ENCODE assay signal across 11 cellular contexts in the genomic region with DNA sequence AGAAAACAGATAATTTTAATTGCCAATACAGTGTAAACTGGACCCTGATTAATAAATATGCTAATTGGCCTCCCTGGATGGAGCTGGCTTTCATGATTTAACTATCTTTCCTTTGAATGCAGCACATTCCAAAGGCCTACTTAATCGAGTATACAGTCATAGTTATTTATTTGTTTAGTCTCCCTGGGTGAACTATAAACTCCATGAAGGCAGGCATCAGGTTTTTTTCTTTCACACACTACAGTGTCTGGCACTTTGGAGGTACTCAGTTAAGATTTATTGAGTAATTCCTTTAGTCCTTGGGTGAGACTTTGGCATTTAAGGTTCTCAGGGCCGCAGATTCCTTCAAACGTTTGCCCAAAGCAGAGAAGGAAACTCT. TPM values are rescaled to one million over a fixed set of nuclear protein-coding genes. Genes with fewer than 3 reads are reported as not detected.
DNase-seq lines count a peak whose midpoint lies in the region; ATAC-seq and TF ChIP-seq lines count a peak whose summit lies in the region.
"Had no signal": no experiment of that assay in that cellular context is flagged by ENCODE, and none has a peak within 500 bp of the region (broad histone marks: within the 10 kb centered on the region; RNA-seq: fewer than 3 reads in every experiment).

No MANE protein-coding gene starts in this region.

- no peak for TF ChIP-seq POLR2A in HCT116 (IDR thresholded peaks at IDR 0.05; ENCODE audit: borderline replicate concordance, extremely low read depth, insufficient read depth, insufficient read length)
- TF ChIP-seq POLR2A in right lobe of liver (IDR thresholded peaks at IDR 0.05): no peak

- no peak for TF ChIP-seq RAD21 in HCT116 (IDR thresholded peaks at IDR 0.05; ENCODE audit: low read depth)

- H3K9ac ChIP-seq in HCT116 (ENCODE audit: low read length): peak overlapping the region; percentile 13; the same call in 1 of the 2 replicates
- H3K9ac ChIP-seq in smooth muscle cell (ENCODE audit: low read depth): no peak overlapping the region

- ATAC-seq in HCT116: no peak
- no peak for ATAC-seq in right lobe of liver
- ATAC-seq in GM18909 (IDR thresholded peaks at IDR 0.05; ENCODE audit: poor library complexity, unreplicated experiment): no peak
- ATAC-seq in HG03457 (IDR thresholded peaks at IDR 0.05; ENCODE audit: unreplicated experiment): no peak

- RAD21 ChIA-PET in HCT116 (lab: Charles Lee; ENCODE audit: low non-redundant PET in 1 of 2, low total read pairs in 2 of 2, uncharacterized antibody in 2 of 2, unreplicated experiment in 2 of 2): interaction anchor here in 1 of 2 experiments (1.0 kb wide), 1 partner anchor 43 kb away, joined by 4 read pairs; no protein-coding TSS in a partner anchor

- H3K4me3 ChIP-seq in HCT116 (replicated peaks in 1 of 2; ENCODE audit: low read depth in 1 of 2, low read length in 2 of 2): peak overlapping the region in 1 of 2 experiments; percentile 21; a peak in 2 of 4 replicates
- no peak overlapping the region for H3K4me3 ChIP-seq in brain microvascular endothelial cell (ENCODE audit: low read depth, low read length)
- no peak overlapping the region for H3K4me3 ChIP-seq in right lobe of liver
- H3K4me3 ChIP-seq in smooth muscle cell: peak overlapping the region; percentile 2

- intact Hi-C loops in HCT116 (cut with micrococcal nuclease): no loop called here
- intact Hi-C loops in right lobe of liver (cut with DNase I): no loop called here

- TF ChIP-seq CTCF in HCT116 (IDR thresholded peaks at IDR 0.05 in 2 of 3, conservative IDR thresholded peaks at IDR 0.05 in 1 of 3; ENCODE audit: borderline replicate concordance in 1 of 3, insufficient read depth in 1 of 3, low read depth in 2 of 3, low read length in 2 of 3) (no peak), brain microvascular endothelial cell (IDR thresholded peaks at IDR 0.05; ENCODE audit: low read depth, low read length, missing control alignments) (no peak), right lobe of liver (IDR thresholded peaks at IDR 0.05) (no peak), smooth muscle cell (IDR thresholded peaks at IDR 0.05; ENCODE audit: borderline replicate concordance, insufficient read depth, poor library complexity, severe bottlenecking) (no peak)

- POLR2A ChIA-PET in HCT116 (lab: Charles Lee): no interaction called here

- H3K27ac ChIP-seq in HCT116 (ENCODE audit: low read depth, low read length) (peak overlapping the region; percentile 75), brain microvascular endothelial cell (peak overlapping the region; percentile 83), right lobe of liver (peak overlapping the region; percentile 12 to 77 (median 70)), smooth muscle cell (ENCODE audit: low read depth) (peak overlapping the region; percentile 81)

- H3K4me1 ChIP-seq in HCT116 (ENCODE audit: control insufficient read depth in 1 of 2, insufficient read depth in 2 of 2, low read length in 2 of 2) (peaks cover 29 to 42% of the 10 kb centered on the region in 2 experiments), right lobe of liver (peaks cover 0 to 21% (median 12%) of the 10 kb centered on the region in 4 donors), smooth muscle cell (ENCODE audit: low read depth) (peaks cover 5% of the 10 kb centered on the region)

- H3F3A ChIP-seq in smooth muscle cell (ENCODE audit: low read depth): peaks cover 22% of the 10 kb centered on the region

- H3K4me2 ChIP-seq in HCT116 (ENCODE audit: low read length) (peak overlapping the region; percentile 66), smooth muscle cell (peak overlapping the region; percentile 54)

- H3K9me2 ChIP-seq in HCT116 (ENCODE audit: insufficient read depth): no peaks in the 10 kb centered on the region

- no peaks in the 10 kb centered on the region for H3K9me3 ChIP-seq in HCT116 (ENCODE audit: control insufficient read depth in 1 of 2, insufficient read depth in 1 of 2, low read depth in 1 of 2, low read length in 2 of 2)
- no peaks in the 10 kb centered on the region for H3K9me3 ChIP-seq in right lobe of liver
- H3K9me3 ChIP-seq in smooth muscle cell (replicated peaks; ENCODE audit: low read depth): no peaks in the 10 kb centered on the region

- H3K27me3 ChIP-seq in HCT116 (ENCODE audit: insufficient read depth, low read length): no peaks in the 10 kb centered on the region
- no peaks in the 10 kb centered on the region for H3K27me3 ChIP-seq in brain microvascular endothelial cell (replicated peaks)
- H3K27me3 ChIP-seq in right lobe of liver: no peaks in the 10 kb centered on the region
- H3K27me3 ChIP-seq in smooth muscle cell (ENCODE audit: low read depth): no peaks in the 10 kb centered on the region

- BruUV-seq in HCT116 (replicated peaks; lab: Mats Ljungman, UMichigan): no TSS peak

- H2AFZ ChIP-seq in HCT116 (ENCODE audit: low read depth, low read length, poor library complexity, severe bottlenecking) (no peak overlapping the region), smooth muscle cell (ENCODE audit: low read depth) (no peak overlapping the region)

- CTCF ChIA-PET in HCT116 (lab: Charles Lee): interaction anchor here (0.8 to 1.8 kb wide), 4 partner anchors 43 to 750 kb away, joined by 3 to 7 read pairs (median 3); partner anchors contain the start of gene TESK1

- in situ Hi-C loops in brain microvascular endothelial cell (cut with HindIII; ENCODE audit: low pct_ligation_motif_present, low sequenced_read_pairs): no loop called here

- WGBS in right lobe of liver (ENCODE audit: insufficient coverage, low coverage, low lambda C conversion rate, missing lambda C conversion rate): 46% methylated on average over 3 of the region's 3 CpGs
- WGBS in smooth muscle cell (ENCODE audit: low lambda C conversion rate): 51% methylated on average over 3 of the region's 3 CpGs

- H3K79me2 ChIP-seq in HCT116 (ENCODE audit: insufficient read depth, low read length): peaks cover 9% of the 10 kb centered on the region; the same call in 1 of the 2 replicates
- peaks cover 79% of the 10 kb centered on the region for H3K79me2 ChIP-seq in smooth muscle cell (ENCODE audit: low read depth)

- no peaks in the 10 kb centered on the region for H4K20me1 ChIP-seq in HCT116 (ENCODE audit: insufficient read depth)
- peaks cover 13% of the 10 kb centered on the region for H4K20me1 ChIP-seq in smooth muscle cell (ENCODE audit: low read depth)

- DNase-seq in HCT116 (ENCODE audit: low read depth, low spot score): no peak
- DNase-seq in brain microvascular endothelial cell: no peak
- DNase-seq in right lobe of liver: no peak
- DNase-seq in smooth muscle cell (lab: John Stamatoyannopoulos, UW; ENCODE audit: unreplicated experiment): no peak
- DNase-seq in Ammon's horn (ENCODE audit: low spot score): no peak
- DNase-seq in GDM1 (lab: John Stamatoyannopoulos, UW): no peak
- DNase-seq: AML-193, Karpas-422, RPMI8226 had no signal

- H3K36me3 ChIP-seq in HCT116 (ENCODE audit: control insufficient read depth in 1 of 2, insufficient read depth in 2 of 2, low read length in 2 of 2): 0 out of 4 replicates have a peak, but pooled peaks cover 0 to 3% of the 10 kb centered on the region in 2 experiments
- no peaks in the 10 kb centered on the region for H3K36me3 ChIP-seq in brain microvascular endothelial cell (replicated peaks)
- no peaks in the 10 kb centered on the region for H3K36me3 ChIP-seq in right lobe of liver
- H3K36me3 ChIP-seq in smooth muscle cell (ENCODE audit: low read depth): no peaks in the 10 kb centered on the region

TF ChIP-seq in HCT116, 20 proteins besides CTCF, POLR2A, EP300 and RAD21:
- TF ChIP-seq ZFX (IDR thresholded peaks at IDR 0.05) (no peak), ELF1 (IDR thresholded peaks at IDR 0.05; ENCODE audit: borderline replicate concordance, low read depth) (no peak), POLR2AphosphoS5 (IDR thresholded peaks at IDR 0.05; ENCODE audit: low read depth, low read length) (no peak), EZH2phosphoT487 (IDR thresholded peaks at IDR 0.05; ENCODE audit: borderline replicate concordance) (no peak), FOSL1 (IDR thresholded peaks at IDR 0.05; ENCODE audit: low read depth) (no peak), TCF7L2 (IDR thresholded peaks at IDR 0.05; ENCODE audit: borderline replicate concordance, extremely low read depth, insufficient read depth, insufficient read length) (no peak), JUND (IDR thresholded peaks at IDR 0.05) (no peak), EZH2 (IDR thresholded peaks at IDR 0.05) (no peak), CBX3 (IDR thresholded peaks at IDR 0.05; ENCODE audit: low read depth) (no peak), YY1 (IDR thresholded peaks at IDR 0.05; ENCODE audit: extremely low read depth, insufficient replicate concordance, low read depth, low read length) (no peak), SP1 (IDR thresholded peaks at IDR 0.05; ENCODE audit: low read depth) (no peak)
- TF ChIP-seq, protein P1, sequence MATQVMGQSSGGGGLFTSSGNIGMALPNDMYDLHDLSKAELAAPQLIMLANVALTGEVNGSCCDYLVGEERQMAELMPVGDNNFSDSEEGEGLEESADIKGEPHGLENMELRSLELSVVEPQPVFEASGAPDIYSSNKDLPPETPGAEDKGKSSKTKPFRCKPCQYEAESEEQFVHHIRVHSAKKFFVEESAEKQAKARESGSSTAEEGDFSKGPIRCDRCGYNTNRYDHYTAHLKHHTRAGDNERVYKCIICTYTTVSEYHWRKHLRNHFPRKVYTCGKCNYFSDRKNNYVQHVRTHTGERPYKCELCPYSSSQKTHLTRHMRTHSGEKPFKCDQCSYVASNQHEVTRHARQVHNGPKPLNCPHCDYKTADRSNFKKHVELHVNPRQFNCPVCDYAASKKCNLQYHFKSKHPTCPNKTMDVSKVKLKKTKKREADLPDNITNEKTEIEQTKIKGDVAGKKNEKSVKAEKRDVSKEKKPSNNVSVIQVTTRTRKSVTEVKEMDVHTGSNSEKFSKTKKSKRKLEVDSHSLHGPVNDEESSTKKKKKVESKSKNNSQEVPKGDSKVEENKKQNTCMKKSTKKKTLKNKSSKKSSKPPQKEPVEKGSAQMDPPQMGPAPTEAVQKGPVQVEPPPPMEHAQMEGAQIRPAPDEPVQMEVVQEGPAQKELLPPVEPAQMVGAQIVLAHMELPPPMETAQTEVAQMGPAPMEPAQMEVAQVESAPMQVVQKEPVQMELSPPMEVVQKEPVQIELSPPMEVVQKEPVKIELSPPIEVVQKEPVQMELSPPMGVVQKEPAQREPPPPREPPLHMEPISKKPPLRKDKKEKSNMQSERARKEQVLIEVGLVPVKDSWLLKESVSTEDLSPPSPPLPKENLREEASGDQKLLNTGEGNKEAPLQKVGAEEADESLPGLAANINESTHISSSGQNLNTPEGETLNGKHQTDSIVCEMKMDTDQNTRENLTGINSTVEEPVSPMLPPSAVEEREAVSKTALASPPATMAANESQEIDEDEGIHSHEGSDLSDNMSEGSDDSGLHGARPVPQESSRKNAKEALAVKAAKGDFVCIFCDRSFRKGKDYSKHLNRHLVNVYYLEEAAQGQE (IDR thresholded peaks at IDR 0.05; ENCODE audit: low read depth): no peak

RNA-seq across cellular contexts. Expression of gene RUSC2, which starts 20.4 kb away (rescaled TPM):
- total RNA-seq in HCT116 (2021; ENCODE audit: unreplicated experiment) (11.6 TPM), right lobe of liver (10 to 100 TPM in 2 of 6 experiments, 1 to 10 TPM in 4; 6.0 to 12.9 (median 9.1) TPM), smooth muscle cell (16.5 and 18.1 TPM in 2 replicates)
- 7.3 and 7.7 TPM in 2 replicates for polyA plus RNA-seq in HCT116 (2012)
- polyA plus RNA-seq in smooth muscle cell: 21.8 and 29.5 TPM in 2 replicates
